27 cellular contexts compared by ENCODE assay signal in genomic region chr15:96138985-96139384, GRCh38.
"Had no signal": no experiment of that assay in that cellular context is flagged by ENCODE, and none has a peak within 500 bp of the region (broad histone marks: within the 10 kb centered on the region; RNA-seq: fewer than 3 reads in every experiment).

No MANE protein-coding gene starts in this region.

- H3K4me1 ChIP-seq: neural progenitor cell, pancreas, parathyroid adenoma, prostate gland, psoas muscle, right atrium auricular region, right lobe of liver, sigmoid colon, spleen had no signal

- H3K4me3 ChIP-seq: neural progenitor cell, ovary, pancreas, prostate gland, psoas muscle, right atrium auricular region, right lobe of liver, sigmoid colon, skin epidermis, smooth muscle cell, spleen had no signal

- H3K27ac ChIP-seq: neural progenitor cell, neutrophil, ovary, pancreas, parathyroid adenoma, prostate gland, psoas muscle, right atrium auricular region, right lobe of liver, sigmoid colon, skin epidermis, spleen had no signal

- H3K4me2 ChIP-seq: neural progenitor cell, smooth muscle cell had no signal

- DNase-seq: naive thymus-derived CD4-positive, alpha-beta T cell; naive thymus-derived CD8-positive, alpha-beta T cell; natural killer cell; nephron progenitor cell; nucleus accumbens; occipital lobe; ovary; pancreas; posterior cingulate gyrus; psoas muscle; retina; right cardiac atrium; right lobe of liver; sigmoid colon; small intestine; spleen; stimulated activated CD4-positive, alpha-beta T cell treated with anti-CD3 and anti-CD28 coated beads, Interleukin-12 subunit alpha, Interleukin-12 subunit beta, amount 100 ng/mL, for 4 hours; stimulated activated CD4-positive, alpha-beta T cell treated with anti-CD3 and anti-CD28 coated beads, Interleukin-15, amount 100 ng/mL, for 24 hours; stimulated activated CD4-positive, alpha-beta T cell treated with anti-CD3 and anti-CD28 coated beads, Interleukin-1b, Interleukin-23, amount 100 ng/mL, for 48 hours; stimulated activated CD4-positive, alpha-beta T cell treated with anti-CD3 and anti-CD28 coated beads, Interleukin-2, amount 100 ng/mL, for 24 hours had no signal

- H3K79me2 ChIP-seq: parathyroid adenoma had no signal

- H3K9me3 ChIP-seq: neutrophil, ovary, pancreas, prostate gland, psoas muscle, right atrium auricular region, right lobe of liver had no signal

- H3K36me3 ChIP-seq: neural progenitor cell, neutrophil, ovary, pancreas, prostate gland, right atrium auricular region, right lobe of liver, sigmoid colon, spleen had no signal

- H2AFZ ChIP-seq: neural progenitor cell, parathyroid adenoma had no signal

- H3K9ac ChIP-seq: neural progenitor cell, parathyroid adenoma had no signal

- H3K27me3 ChIP-seq: neural progenitor cell, neutrophil, ovary, pancreas, right atrium auricular region, right lobe of liver, sigmoid colon, spleen had no signal
